ENCODE assay signal across 27 cellular contexts in the genomic region with DNA sequence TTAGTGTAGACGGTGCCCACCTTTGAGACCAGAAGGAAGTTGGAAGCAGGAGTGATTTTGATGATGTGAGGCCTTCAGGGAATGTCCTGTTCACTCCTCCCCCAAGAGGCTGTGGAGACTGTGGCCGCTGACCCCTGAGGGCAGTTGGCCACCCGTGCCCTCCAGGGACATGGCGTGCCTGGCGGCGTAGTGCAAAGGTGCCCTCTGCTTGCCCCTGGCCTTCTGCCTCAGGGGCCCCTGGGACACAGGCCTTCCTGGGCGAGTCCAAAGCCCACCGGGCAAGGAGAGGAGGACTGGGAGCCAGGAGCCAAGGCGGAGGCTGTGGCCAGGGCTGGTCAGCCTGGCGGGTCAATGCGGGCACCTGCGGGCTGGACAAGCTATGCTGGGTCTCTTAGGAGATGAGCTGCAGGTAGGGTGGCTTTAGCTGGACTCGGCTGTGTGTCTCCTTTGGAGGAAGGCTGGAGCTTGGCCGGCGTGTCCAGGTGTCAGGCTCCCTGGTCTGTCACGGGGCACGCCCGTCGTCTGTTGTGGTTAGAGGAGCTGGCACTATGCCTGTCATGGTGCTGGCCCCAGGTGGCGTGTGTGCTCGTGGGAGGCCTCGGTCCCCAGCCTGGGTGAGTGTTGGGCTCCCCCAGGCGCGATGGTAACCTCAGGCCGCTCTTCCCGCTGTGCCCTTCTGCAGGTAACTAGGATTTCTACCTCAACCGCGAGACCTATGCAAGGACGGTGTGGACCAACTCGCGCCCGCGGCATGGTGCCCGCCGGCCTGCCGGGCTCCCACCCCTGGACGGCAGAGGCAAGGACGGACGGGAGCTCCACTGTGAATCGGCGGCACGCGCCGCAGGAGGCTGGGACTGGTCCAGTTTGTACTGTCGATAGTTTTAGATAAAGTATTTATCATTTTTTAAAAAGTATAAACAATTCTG. TPM values are rescaled to one million over a fixed set of nuclear protein-coding genes. Genes with fewer than 3 reads are reported as not detected.
A peak's percentile ranks its signal among the peaks of the same experiment; 100 is the strongest.
DNase-seq lines count a peak whose midpoint lies in the region; ATAC-seq and TF ChIP-seq lines count a peak whose summit lies in the region.
"Had no signal": no experiment of that assay in that cellular context is flagged by ENCODE, and none has a peak within 500 bp of the region (broad histone marks: within the 10 kb centered on the region; RNA-seq: fewer than 3 reads in every experiment).

No MANE protein-coding gene starts in this region.

- no peaks in the 10 kb centered on the region for H3K4me1 ChIP-seq in cardiac muscle cell (ENCODE audit: low read depth)

- H3K27me3 ChIP-seq in cardiac muscle cell = no peaks in the 10 kb centered on the region
- H3K27me3 ChIP-seq: vagina had no signal

- peak overlapping the region in 1 of 2 donors; percentile 13 for H3K4me3 Mint-ChIP-seq in stimulated activated naive B cell treated with anti-CD40 and anti-IgM and Interleukin-4, amounts not matched to agents 10 μg/mL and 1 μg/mL and 100 μg/mL, for 72 hours
- H3K4me3 Mint-ChIP-seq: activated CD4-positive, alpha-beta memory T cell treated with anti-CD3 and anti-CD28 coated beads, Interleukin-2, amount 10 ng/mL, durations not matched to agents 7 days and 5 days; T-cell had no signal

- H3K27ac ChIP-seq in cardiac muscle cell = peak overlapping the region; percentile 59
- H3K27ac ChIP-seq: vagina had no signal

- no peaks in the 10 kb centered on the region for H3K27me3 Mint-ChIP-seq in stimulated activated naive B cell treated with anti-CD40 and anti-IgM and Interleukin-4, amounts not matched to agents 10 μg/mL and 1 μg/mL and 100 μg/mL, for 72 hours
- H3K27me3 Mint-ChIP-seq: activated CD4-positive, alpha-beta memory T cell treated with anti-CD3 and anti-CD28 coated beads, Interleukin-2, amount 10 ng/mL, durations not matched to agents 7 days and 5 days; T-cell had no signal

- H3K36me3 Mint-ChIP-seq in stimulated activated naive B cell treated with anti-CD40 and anti-IgM and Interleukin-4, amounts not matched to agents 10 μg/mL and 1 μg/mL and 100 μg/mL, for 72 hours = peaks cover 58 to 61% of the 10 kb centered on the region in 2 donors

- no peaks in the 10 kb centered on the region for H3K9me3 ChIP-seq in cardiac muscle cell (ENCODE audit: low read depth)
- H3K9me3 ChIP-seq: vagina had no signal

- no peak for TF ChIP-seq CTCF in cardiac muscle cell (IDR thresholded peaks at IDR 0.05; ENCODE audit: low read depth, low read length)

- peak overlapping the region; percentile 89 for H3K27ac Mint-ChIP-seq in stimulated activated naive B cell treated with anti-CD40 and anti-IgM and Interleukin-4, amounts not matched to agents 10 μg/mL and 1 μg/mL and 100 μg/mL, for 72 hours
- H3K27ac Mint-ChIP-seq: activated CD4-positive, alpha-beta memory T cell treated with anti-CD3 and anti-CD28 coated beads, Interleukin-2, amount 10 ng/mL, durations not matched to agents 7 days and 5 days; T-cell had no signal

- intact Hi-C loops in left ventricle myocardium superior (cut with micrococcal nuclease) = no loop called here

- DNase-seq in cardiac muscle cell (ENCODE audit: low read depth in 1 of 2, low spot score in 1 of 2) = no peak
- DNase-seq in left ventricle myocardium superior = no peak
- peak; percentile 21 for DNase-seq in SW480 (ENCODE audit: low spot score)
- DNase-seq in left lobe of liver (ENCODE audit: low spot score) = peak; percentile 89
- no peak for DNase-seq in stimulated activated naive B cell treated with anti-CD40 and anti-IgM and Interleukin-4, amounts not matched to agents 10 μg/mL and 1 μg/mL and 100 μg/mL, for 72 hours
- DNase-seq in effector CD4-positive, alpha-beta T cell = no peak
- no peak for DNase-seq in NCI-H2107 (lab: John Stamatoyannopoulos, UW)
- DNase-seq: activated CD4-positive, alpha-beta memory T cell treated with anti-CD3 and anti-CD28 coated beads, Interleukin-2, amount 10 ng/mL, durations not matched to agents 7 days and 5 days; activated CD4-positive, CD25-positive, alpha-beta regulatory T cell treated with anti-CD3 and anti-CD28 coated beads, Interleukin-2, amount 50 U/mL, for 72 hours; activated gamma-delta T cell treated with Interleukin-2 at 50 U/mL for 16 hours; activated T-cell treated with anti-CD3 and anti-CD28 coated beads for 4 hours; cortex of kidney; kidney; NCI-H2029 treated with DMSO at 0.1 percent for 48 hours; NCI-H446; SIG-M5; T-cell had no signal

- peaks cover 39% of the 10 kb centered on the region for H3K36me3 ChIP-seq in cardiac muscle cell

- H3K4me3 ChIP-seq in cardiac muscle cell = no peak overlapping the region
- H3K4me3 ChIP-seq: vagina had no signal

- ATAC-seq in left ventricle myocardium superior (no peak), left lobe of liver (peak; percentile 73), GM18858 (IDR thresholded peaks at IDR 0.05; ENCODE audit: unreplicated experiment) (no peak)
- no peak for ATAC-seq in stimulated activated naive B cell treated with anti-CD40 and anti-IgM and Interleukin-4, amounts not matched to agents 10 μg/mL and 1 μg/mL and 100 μg/mL, for 72 hours (replicated peaks)
- ATAC-seq: Panc1, T-cell had no signal

- H3K9me3 Mint-ChIP-seq in stimulated activated naive B cell treated with anti-CD40 and anti-IgM and Interleukin-4, amounts not matched to agents 10 μg/mL and 1 μg/mL and 100 μg/mL, for 72 hours = no peaks in the 10 kb centered on the region
- H3K9me3 Mint-ChIP-seq: activated CD4-positive, alpha-beta memory T cell treated with anti-CD3 and anti-CD28 coated beads, Interleukin-2, amount 10 ng/mL, durations not matched to agents 7 days and 5 days; T-cell had no signal

- H3K4me1 Mint-ChIP-seq in stimulated activated naive B cell treated with anti-CD40 and anti-IgM and Interleukin-4, amounts not matched to agents 10 μg/mL and 1 μg/mL and 100 μg/mL, for 72 hours = peaks cover 24 to 56% of the 10 kb centered on the region in 2 donors

RNA-seq across cellular contexts. Expression of a gene that starts 6.8 kb away (rescaled TPM):
- total RNA-seq in cardiac muscle cell (255 and 361 TPM in 2 replicates), left ventricle myocardium superior (60.7 TPM), left lobe of liver (41.3 TPM)
- polyA plus RNA-seq in cardiac muscle cell = 297 and 342 TPM in 2 replicates

RNA-seq across cellular contexts. Expression of a gene that starts 7.3 kb away (rescaled TPM):
- total RNA-seq in cardiac muscle cell = 60.6 and 66.9 TPM in 2 replicates
- polyA plus RNA-seq in cardiac muscle cell = 110 and 111 TPM in 2 replicates
- 31.4 TPM for total RNA-seq in left ventricle myocardium superior
- 19.0 TPM for total RNA-seq in left lobe of liver

RNA-seq across cellular contexts. Expression of a gene that starts 19.8 kb away (rescaled TPM):
- total RNA-seq in cardiac muscle cell (24.1 and 45.6 TPM in 2 replicates), left ventricle myocardium superior (1.6 TPM), left lobe of liver (0.93 TPM)
- polyA plus RNA-seq in cardiac muscle cell = 23.2 and 71.4 TPM in 2 replicates

RNA-seq across cellular contexts. Expression of a gene that starts 26.9 kb away (rescaled TPM):
- total RNA-seq in cardiac muscle cell = 1.9 and 5.4 TPM in 2 replicates
- polyA plus RNA-seq in cardiac muscle cell = 0.79 and 4.2 TPM in 2 replicates
- total RNA-seq in left ventricle myocardium superior = not detected
- total RNA-seq in left lobe of liver = 0.18 TPM
- total RNA-seq: bronchial epithelial cell, lung microvascular endothelial cell, M059J, temporal lobe, vagina had no signal

RNA-seq across cellular contexts. Expression of a gene that starts 52.6 kb away (rescaled TPM):
- total RNA-seq in cardiac muscle cell (0.48 TPM in 1 of 2 replicates, not detected in the other), left ventricle myocardium superior (0.87 TPM), left lobe of liver (0.28 TPM)
- polyA plus RNA-seq in cardiac muscle cell = 0.06 and 0.51 TPM in 2 replicates
- total RNA-seq: A673, bronchial epithelial cell, M059J, pulmonary artery endothelial cell, skeletal muscle tissue had no signal

Comparison
In these comparisons a context has a peak if more than half of its experiments do, and no peak if none do; other contexts are left out.
1. DNase-seq: peak in SW480 (single experiment) and left lobe of liver (single experiment); none in cardiac muscle cell (0 of 2), left ventricle myocardium superior (single experiment), stimulated activated naive B cell treated with anti-CD40 and anti-IgM and Interleukin-4, amounts not matched to agents 10 μg/mL and 1 μg/mL and 100 μg/mL, for 72 hours (single experiment), effector CD4-positive, alpha-beta T cell (single experiment) and NCI-H2107 (single experiment).